ENCODE assay signal across 8 cellular contexts in the genomic region with DNA sequence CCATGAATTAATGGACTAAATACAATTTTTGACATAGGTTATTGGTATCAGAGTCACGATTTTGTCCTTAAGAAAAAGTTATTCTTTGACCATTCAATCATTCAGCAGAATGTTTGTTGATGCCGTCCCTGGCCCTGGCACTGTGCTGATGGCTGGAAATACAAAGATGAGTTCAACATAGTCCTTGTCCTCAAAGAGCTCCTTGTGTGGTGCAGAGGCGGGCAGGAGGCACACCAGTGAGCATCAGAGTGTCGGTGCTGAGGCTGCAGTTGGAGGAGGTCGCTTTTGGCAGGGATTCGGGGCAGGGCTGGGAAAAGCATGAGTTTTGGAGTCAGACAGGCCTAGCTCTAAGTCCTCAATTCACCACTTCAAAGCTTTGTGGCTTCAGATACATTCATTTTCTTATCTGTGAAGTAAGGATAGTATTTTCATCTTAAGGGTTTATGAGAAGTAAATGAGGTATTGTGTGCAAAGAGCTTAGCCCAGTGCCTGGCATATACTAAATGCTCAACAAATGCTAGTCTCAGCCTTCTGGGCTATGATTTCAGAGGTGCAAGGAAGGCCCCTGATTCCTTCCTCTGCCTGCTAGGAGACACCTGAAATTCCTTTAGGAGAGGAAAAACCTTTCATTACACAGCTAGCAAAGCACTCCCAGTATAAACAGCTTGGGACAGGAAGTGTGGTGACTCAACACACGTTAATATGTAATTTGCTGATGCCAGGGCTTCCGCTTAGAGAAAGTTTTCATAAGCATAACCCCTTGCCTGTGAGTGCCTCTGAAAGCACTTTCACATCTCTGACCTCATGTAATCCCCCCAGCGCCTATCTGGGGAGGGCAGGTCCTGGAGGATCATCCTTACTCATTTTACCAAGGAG.
DNase-seq lines count a peak whose midpoint lies in the region; ATAC-seq and TF ChIP-seq lines count a peak whose summit lies in the region.
"Had no signal": no experiment of that assay in that cellular context is flagged by ENCODE, and none has a peak within 500 bp of the region (broad histone marks: within the 10 kb centered on the region; RNA-seq: fewer than 3 reads in every experiment).

No MANE protein-coding gene starts in this region.

- no peaks in the 10 kb centered on the region for H3K27me3 ChIP-seq in Peyer's patch

- peak overlapping the region; percentile 82 for H3K27ac Mint-ChIP-seq in chondrocyte (ENCODE audit: unreplicated experiment)
- H3K27ac Mint-ChIP-seq in naive thymus-derived CD8-positive, alpha-beta T cell = no peak overlapping the region

- peaks cover 17% of the 10 kb centered on the region for H3K4me1 Mint-ChIP-seq in chondrocyte (ENCODE audit: low read depth)
- H3K4me1 Mint-ChIP-seq in naive thymus-derived CD8-positive, alpha-beta T cell = peaks cover 0 to 17% (median 2%) of the 10 kb centered on the region in 4 donors

- no peaks in the 10 kb centered on the region for H3K36me3 ChIP-seq in Peyer's patch

- H3K4me3 ChIP-seq in Peyer's patch = no peak overlapping the region

- no peak overlapping the region for H3K4me3 Mint-ChIP-seq in chondrocyte (ENCODE audit: unreplicated experiment)
- no peak overlapping the region for H3K4me3 Mint-ChIP-seq in naive thymus-derived CD8-positive, alpha-beta T cell

- H3K27me3 Mint-ChIP-seq in chondrocyte (ENCODE audit: low read depth) = peaks cover 4% of the 10 kb centered on the region
- H3K27me3 Mint-ChIP-seq in naive thymus-derived CD8-positive, alpha-beta T cell = peaks cover 0 to 14% (median 6%) of the 10 kb centered on the region in 5 donors

- DNase-seq in HT1080 (ENCODE audit: low read depth) (peak; percentile 95), chondrocyte (ENCODE audit: low spot score) (no peak), myocyte (ENCODE audit: low read depth) (peak; percentile 22), GDM1 (lab: John Stamatoyannopoulos, UW) (no peak), Peyer's patch (no peak)
- DNase-seq in naive thymus-derived CD8-positive, alpha-beta T cell = no peak

- H3K4me1 ChIP-seq in Peyer's patch = no peaks in the 10 kb centered on the region

- peak; percentile 85 for ATAC-seq in GM19395 (IDR thresholded peaks at IDR 0.05; ENCODE audit: unreplicated experiment)
- no peak for ATAC-seq in naive thymus-derived CD8-positive, alpha-beta T cell

- POLR2A ChIA-PET in naive thymus-derived CD8-positive, alpha-beta T cell (lab: Charles Lee) = no interaction called here

- no peaks in the 10 kb centered on the region for H3K9me3 Mint-ChIP-seq in chondrocyte (ENCODE audit: low read depth)
- H3K9me3 Mint-ChIP-seq in naive thymus-derived CD8-positive, alpha-beta T cell = no peaks in the 10 kb centered on the region

- no peak for TF ChIP-seq CTCF in chondrocyte (IDR thresholded peaks at IDR 0.05)
- TF ChIP-seq CTCF in Peyer's patch (IDR thresholded peaks at IDR 0.05) = no peak

- TF ChIP-seq POLR2A in Peyer's patch (IDR thresholded peaks at IDR 0.05) = no peak

- H3K9me3 ChIP-seq in Peyer's patch = no peaks in the 10 kb centered on the region

- peaks cover 3% of the 10 kb centered on the region for H3K36me3 Mint-ChIP-seq in chondrocyte (ENCODE audit: low read depth)
- no peaks in the 10 kb centered on the region for H3K36me3 Mint-ChIP-seq in naive thymus-derived CD8-positive, alpha-beta T cell

- no peak overlapping the region for H3K27ac ChIP-seq in Peyer's patch
- H3K27ac ChIP-seq: VCaP had no signal

Comparison
In these comparisons a context has a peak if more than half of its experiments do, and no peak if none do; other contexts are left out.
1. DNase-seq: peak in HT1080 (single experiment) and myocyte (single experiment); none in chondrocyte (single experiment), GDM1 (single experiment), Peyer's patch (0 of 3) and naive thymus-derived CD8-positive, alpha-beta T cell (0 of 10).